ENCODE assay signal across 8 cellular contexts in genomic region chr2:74555610-74556103, GRCh38. TPM values are rescaled to one million over a fixed set of nuclear protein-coding genes. Genes with fewer than 3 reads are reported as not detected.
DNase-seq lines count a peak whose midpoint lies in the region; ATAC-seq, FAIRE-seq and TF ChIP-seq lines count a peak whose summit lies in the region.

No MANE protein-coding gene starts in this region.

- H3F3A ChIP-seq in SK-N-SH (replicated peaks; ENCODE audit: insufficient read depth), result peaks cover 20% of the 10 kb centered on the region

- TF ChIP-seq CTCF in SK-N-SH (IDR thresholded peaks at IDR 0.05), result no peak
- TF ChIP-seq CTCF in HepG2 (CRISPR knock-in tag; IDR thresholded peaks at IDR 0.05), result no peak

- no peak for TF ChIP-seq EP300 in SK-N-SH (IDR thresholded peaks at IDR 0.05; ENCODE audit: borderline replicate concordance in 1 of 2, low read depth in 1 of 2, low read length in 1 of 2)
- no peak for TF ChIP-seq EP300 in HepG2 (IDR thresholded peaks at IDR 0.05; ENCODE audit: low read depth in 2 of 2, low read length in 2 of 2)
- no peak for TF ChIP-seq EP300 in HepG2 (CRISPR knock-in tag; IDR thresholded peaks at IDR 0.05; ENCODE audit: borderline replicate concordance)

- peak overlapping the region; percentile 91; the same call in 1 of the 2 replicates for H3K9ac ChIP-seq in SK-N-SH
- H3K9ac ChIP-seq in HepG2 (ENCODE audit: insufficient read depth, low read depth, low read length), result no peak overlapping the region

- no peaks in the 10 kb centered on the region for H4K20me1 ChIP-seq in SK-N-SH (ENCODE audit: insufficient read depth)
- H4K20me1 ChIP-seq in HepG2 (ENCODE audit: insufficient read depth, low read length), result no peaks in the 10 kb centered on the region

- H3K4me2 ChIP-seq in SK-N-SH, result peak overlapping the region; percentile 98
- H3K4me2 ChIP-seq in HepG2 (ENCODE audit: low read depth, low read length), result no peak overlapping the region

- H3K27me3 ChIP-seq in SK-N-SH (ENCODE audit: insufficient read depth), result no peaks in the 10 kb centered on the region
- peaks cover 6 to 29% of the 10 kb centered on the region in 2 experiments; a peak in 3 of 5 replicates for H3K27me3 ChIP-seq in HepG2 (ENCODE audit: control insufficient read depth in 1 of 2, insufficient read depth in 2 of 2, low read length in 2 of 2)

- FAIRE-seq in HepG2 (lab: Jason Lieb, UNC), result no peak

- H3K36me3 Mint-ChIP-seq in activated naive CD8-positive, alpha-beta T cell treated with anti-CD3 and anti-CD28 coated beads, Interleukin-2, amount 10 ng/mL, durations not matched to agents 7 days and 5 days, result peaks cover 10% of the 10 kb centered on the region

- H3K4me1 Mint-ChIP-seq in activated naive CD8-positive, alpha-beta T cell treated with anti-CD3 and anti-CD28 coated beads, Interleukin-2, amount 10 ng/mL, durations not matched to agents 7 days and 5 days, result peaks cover 23% of the 10 kb centered on the region

- CTCF ChIA-PET in SK-N-SH (lab: Yijun Ruan, JAX), result interaction anchor here (1.2 to 1.3 kb wide), 2 partner anchors 9 to 32 kb away, joined by 5 to 8 read pairs; no protein-coding TSS in a partner anchor
- CTCF ChIA-PET in HepG2 (lab: Yijun Ruan, JAX; ENCODE audit: low intra/inter-chr PET ratio, low total read pairs), result no interaction called here

- peak overlapping the region; percentile 86 to 91; a peak in 3 of 4 replicates for H3K4me3 ChIP-seq in SK-N-SH (ENCODE audit: low read depth in 2 of 2, low read length in 1 of 2)
- H3K4me3 ChIP-seq in HepG2 (replicated peaks in 1 of 3; ENCODE audit: insufficient read depth in 1 of 3, low read depth in 2 of 3, low read length in 3 of 3), result no peak overlapping the region

- BruUV-seq in HepG2 (replicated peaks; lab: Mats Ljungman, UMichigan), result no TSS peak

- no peak for TF ChIP-seq POLR2A in HepG2 (IDR thresholded peaks at IDR 0.05; ENCODE audit: insufficient read depth in 1 of 2, low read depth in 2 of 2, low read length in 2 of 2)
- no peak for TF ChIP-seq POLR2A in erythroblast (IDR thresholded peaks at IDR 0.05; ENCODE audit: low read length)

- POLR2A ChIA-PET in SK-N-SH (lab: Yijun Ruan, JAX) (no interaction called here), HepG2 (lab: Yijun Ruan, JAX) (no interaction called here)
- POLR2A ChIA-PET in activated naive CD8-positive, alpha-beta T cell treated with anti-CD3 and anti-CD28 coated beads, Interleukin-2, amount 10 ng/mL, durations not matched to agents 7 days and 5 days (lab: Charles Lee), result interaction anchor here (0.8 to 1.7 kb wide), 7 partner anchors 11 to 98 kb away, joined by 3 to 7 read pairs (median 4); partner anchors contain the start of gene WBP1

- DNase-seq in SK-N-SH, result no peak
- DNase-seq in activated naive CD8-positive, alpha-beta T cell treated with anti-CD3 and anti-CD28 coated beads, Interleukin-2, amount 10 ng/mL, durations not matched to agents 7 days and 5 days, result no peak
- DNase-seq in HepG2 (ENCODE audit: low spot score), result no peak
- peak in 10 of 49 donors; percentile 12 to 38 (median 20) for DNase-seq in substantia nigra (lab: John Stamatoyannopoulos, UW)
- no peak for DNase-seq in erythroblast (lab: John Stamatoyannopoulos, UW)
- DNase-seq in NAMALWA (ENCODE audit: low spot score), result no peak

- H3K27ac ChIP-seq in SK-N-SH (ENCODE audit: low read depth in 2 of 2, low read length in 1 of 2), result no peak overlapping the region
- H3K27ac ChIP-seq in HepG2 (ENCODE audit: extremely low read length, insufficient read depth, low read length), result no peak overlapping the region
- H3K27ac ChIP-seq in substantia nigra (ENCODE audit: low read depth, low read length, poor library complexity, severe bottlenecking), result peak overlapping the region; percentile 69

- H3K4me1 ChIP-seq in SK-N-SH (ENCODE audit: control insufficient read depth in 1 of 2, insufficient read depth in 2 of 2, low read depth in 1 of 2, low read length in 1 of 2) (peaks cover 5 to 27% of the 10 kb centered on the region in 2 experiments; a peak in 1 of 4 replicates), HepG2 (ENCODE audit: insufficient read depth, low read length) (peaks cover 59% of the 10 kb centered on the region)

- peaks cover 52% of the 10 kb centered on the region for H3K79me2 ChIP-seq in SK-N-SH (ENCODE audit: insufficient read depth)
- no peaks in the 10 kb centered on the region for H3K79me2 ChIP-seq in HepG2 (ENCODE audit: insufficient read depth, low read length)

- no peak for TF ChIP-seq RAD21 in SK-N-SH (IDR thresholded peaks at IDR 0.05; ENCODE audit: low read length)
- no peak for TF ChIP-seq RAD21 in HepG2 (CRISPR knock-in tag; IDR thresholded peaks at IDR 0.05)

- ATAC-seq in SK-N-SH treated with all-trans-retinoic acid at 6 μM for 48 hours (no peak), HepG2 (peak; percentile 7), HG02759 (IDR thresholded peaks at IDR 0.05; ENCODE audit: unreplicated experiment) (no peak)
- ATAC-seq in activated naive CD8-positive, alpha-beta T cell treated with anti-CD3 and anti-CD28 coated beads, Interleukin-2, amount 10 ng/mL, durations not matched to agents 7 days and 5 days (ENCODE audit: low read depth), result no peak

- H3K4me3 Mint-ChIP-seq in activated naive CD8-positive, alpha-beta T cell treated with anti-CD3 and anti-CD28 coated beads, Interleukin-2, amount 10 ng/mL, durations not matched to agents 7 days and 5 days, result peak overlapping the region; percentile 95

- H2AFZ ChIP-seq in SK-N-SH (ENCODE audit: low read depth) (no peak overlapping the region), HepG2 (ENCODE audit: low read length) (no peak overlapping the region)

- peak overlapping the region; percentile 92 for H3K27ac Mint-ChIP-seq in activated naive CD8-positive, alpha-beta T cell treated with anti-CD3 and anti-CD28 coated beads, Interleukin-2, amount 10 ng/mL, durations not matched to agents 7 days and 5 days

- H3K36me3 ChIP-seq in SK-N-SH (replicated peaks in 1 of 2; ENCODE audit: control insufficient read depth in 1 of 2, insufficient read depth in 2 of 2, low read length in 1 of 2) (peaks cover 17 to 19% of the 10 kb centered on the region in 2 experiments), HepG2 (replicated peaks in 1 of 2; ENCODE audit: control insufficient read depth in 1 of 2, insufficient read depth in 2 of 2, low read length in 2 of 2) (no peaks in the 10 kb centered on the region)

- in situ Hi-C loops in HepG2 (cut with HindIII; ENCODE audit: extremely low pct_ligation_motif_present, low pct_unique_long_range_greater_than_20kb), result no loop called here

- H3K9me3 ChIP-seq in SK-N-SH (no peaks in the 10 kb centered on the region), HepG2 (ENCODE audit: low read length) (no peaks in the 10 kb centered on the region)

- intact Hi-C loops in HepG2 (cut with micrococcal nuclease; ENCODE audit: unreplicated experiment), result no loop called here

- H3K9me2 ChIP-seq in SK-N-SH, result no peaks in the 10 kb centered on the region

- peaks cover 10% of the 10 kb centered on the region for H3K27me3 Mint-ChIP-seq in activated naive CD8-positive, alpha-beta T cell treated with anti-CD3 and anti-CD28 coated beads, Interleukin-2, amount 10 ng/mL, durations not matched to agents 7 days and 5 days

- WGBS in SK-N-SH (ENCODE audit: low lambda C conversion rate), result 94% methylated on average over 15 of the region's 17 CpGs
- 46% methylated on average over 16 of the region's 17 CpGs for WGBS in HepG2 (ENCODE audit: low lambda C conversion rate)

- no peaks in the 10 kb centered on the region for H3K9me3 Mint-ChIP-seq in activated naive CD8-positive, alpha-beta T cell treated with anti-CD3 and anti-CD28 coated beads, Interleukin-2, amount 10 ng/mL, durations not matched to agents 7 days and 5 days

RNA-seq across cellular contexts. Expression of gene DOK1, which starts 1.1 kb away (rescaled TPM):
- 25.3 and 28.1 TPM in 2 replicates for polyA plus RNA-seq in SK-N-SH (2012; rRNA removed)
- 17.3 and 21.5 TPM in 2 replicates for polyA plus RNA-seq in SK-N-SH (2012; cell fraction: cytosol; rRNA removed)
- polyA plus RNA-seq in SK-N-SH (2012; cell fraction: nucleus; rRNA removed), result 34.7 and 50.7 TPM in 2 replicates
- 10 to 100 TPM; 37.7 to 38.3 TPM for total RNA-seq in activated naive CD8-positive, alpha-beta T cell treated with anti-CD3 and anti-CD28 coated beads, Interleukin-2, amount 10 ng/mL, durations not matched to agents 7 days and 5 days
- total RNA-seq in HepG2 (2016; rRNA removed; fragmentation: Illumina TruSeq; extraction: Trizol), result 0.53 and 0.66 TPM in 2 replicates
- 0.20 and 0.26 TPM in 2 replicates for total RNA-seq in HepG2 (2016; cell fraction: cytosol; rRNA removed; fragmentation: Illumina TruSeq; extraction: Trizol; ENCODE audit: low read depth)
- 0.73 and 0.74 TPM in 2 replicates for total RNA-seq in HepG2 (2016; cell fraction: insoluble cytoplasmic fraction; rRNA removed; fragmentation: Illumina TruSeq; extraction: Trizol)
- 0.46 and 0.79 TPM in 2 replicates for total RNA-seq in HepG2 (2016; cell fraction: membrane; rRNA removed; fragmentation: Illumina TruSeq; extraction: Trizol)
- total RNA-seq in HepG2 (2016; cell fraction: nucleus; rRNA removed; fragmentation: Illumina TruSeq; extraction: Trizol), result 0.34 and 0.87 TPM in 2 replicates
- 0.74 and 0.84 TPM in 2 replicates for polyA plus RNA-seq in HepG2 (2011; rRNA removed)
- polyA plus RNA-seq in HepG2 (2011; cell fraction: cytosol; rRNA removed), result 0.74 and 0.95 TPM in 2 replicates
- 0.97 and 1.7 TPM in 2 replicates for polyA plus RNA-seq in HepG2 (2011; cell fraction: nucleus; rRNA removed)
- 1.3 and 1.6 TPM in 2 replicates for polyA plus RNA-seq in HepG2 (2012)
- polyA plus RNA-seq in HepG2 (2016; cell fraction: cytosol; fragmentation: Illumina TruSeq; extraction: Trizol; ENCODE audit: low read depth), result 0.22 and 0.43 TPM in 2 replicates
- polyA plus RNA-seq in HepG2 (2016; cell fraction: insoluble cytoplasmic fraction; fragmentation: Illumina TruSeq; extraction: Trizol; ENCODE audit: low read depth), result 0.35 and 0.96 TPM in 2 replicates
- 0.50 and 0.79 TPM in 2 replicates for polyA plus RNA-seq in HepG2 (2016; cell fraction: membrane; fragmentation: Illumina TruSeq; extraction: Trizol; ENCODE audit: low read depth)
- polyA plus RNA-seq in HepG2 (2016; cell fraction: nucleus; fragmentation: Illumina TruSeq; extraction: Trizol; ENCODE audit: insufficient read depth, low read depth), result 0.36 and 0.63 TPM in 2 replicates
- polyA minus RNA-seq in HepG2 (2011; rRNA and poly(A)+ RNA removed; ENCODE audit: low replicate concordance), result 1.5 and 3.0 TPM in 2 replicates
- polyA minus RNA-seq in HepG2 (2011; cell fraction: cytosol; rRNA and poly(A)+ RNA removed), result 0.40 and 0.62 TPM in 2 replicates
- 0.64 and 1.4 TPM in 2 replicates for polyA minus RNA-seq in HepG2 (2011; cell fraction: nucleus; rRNA and poly(A)+ RNA removed)

RNA-seq across cellular contexts. Expression of gene LOXL3, which starts 1.9 kb away (rescaled TPM):
- polyA plus RNA-seq in SK-N-SH (2012; rRNA removed) (47.9 and 59.3 TPM in 2 replicates), HepG2 (2011; rRNA removed) (6.5 and 7.2 TPM in 2 replicates)
- polyA plus RNA-seq in SK-N-SH (2012; cell fraction: cytosol; rRNA removed), result 20.3 and 30.5 TPM in 2 replicates
- 140 and 159 TPM in 2 replicates for polyA plus RNA-seq in SK-N-SH (2012; cell fraction: nucleus; rRNA removed)
- total RNA-seq in activated naive CD8-positive, alpha-beta T cell treated with anti-CD3 and anti-CD28 coated beads, Interleukin-2, amount 10 ng/mL, durations not matched to agents 7 days and 5 days, result under 1 TPM; 0.42 to 0.62 TPM
- total RNA-seq in HepG2 (2016; rRNA removed; fragmentation: Illumina TruSeq; extraction: Trizol), result 0.39 and 0.55 TPM in 2 replicates
- total RNA-seq in HepG2 (2016; cell fraction: cytosol; rRNA removed; fragmentation: Illumina TruSeq; extraction: Trizol; ENCODE audit: low read depth), result not detected in 2 replicates
- total RNA-seq in HepG2 (2016; cell fraction: insoluble cytoplasmic fraction; rRNA removed; fragmentation: Illumina TruSeq; extraction: Trizol), result 0.36 and 0.82 TPM in 2 replicates
- total RNA-seq in HepG2 (2016; cell fraction: membrane; rRNA removed; fragmentation: Illumina TruSeq; extraction: Trizol), result 0.09 and 0.10 TPM in 2 replicates
- 0.60 and 0.84 TPM in 2 replicates for total RNA-seq in HepG2 (2016; cell fraction: nucleus; rRNA removed; fragmentation: Illumina TruSeq; extraction: Trizol)
- 6.0 and 6.6 TPM in 2 replicates for polyA plus RNA-seq in HepG2 (2011; cell fraction: cytosol; rRNA removed)
- polyA plus RNA-seq in HepG2 (2011; cell fraction: nucleus; rRNA removed), result 9.6 and 11.7 TPM in 2 replicates
- 4.3 and 13.1 TPM in 2 replicates for polyA plus RNA-seq in HepG2 (2012)
- 0.19 TPM in 1 of 2 replicates, not detected in the other for polyA plus RNA-seq in HepG2 (2016; cell fraction: cytosol; fragmentation: Illumina TruSeq; extraction: Trizol; ENCODE audit: low read depth)
- 0.13 and 0.20 TPM in 2 replicates for polyA plus RNA-seq in HepG2 (2016; cell fraction: insoluble cytoplasmic fraction; fragmentation: Illumina TruSeq; extraction: Trizol; ENCODE audit: low read depth)
- polyA plus RNA-seq in HepG2 (2016; cell fraction: membrane; fragmentation: Illumina TruSeq; extraction: Trizol; ENCODE audit: low read depth), result 0.07 and 0.14 TPM in 2 replicates
- polyA plus RNA-seq in HepG2 (2016; cell fraction: nucleus; fragmentation: Illumina TruSeq; extraction: Trizol; ENCODE audit: insufficient read depth, low read depth), result 1.2 and 1.6 TPM in 2 replicates
- polyA minus RNA-seq in HepG2 (2011; rRNA and poly(A)+ RNA removed; ENCODE audit: low replicate concordance), result 0.72 and 6.0 TPM in 2 replicates
- polyA minus RNA-seq in HepG2 (2011; cell fraction: cytosol; rRNA and poly(A)+ RNA removed), result 1.9 and 5.7 TPM in 2 replicates
- 4.0 TPM in 2 replicates for polyA minus RNA-seq in HepG2 (2011; cell fraction: nucleus; rRNA and poly(A)+ RNA removed)

RNA-seq across cellular contexts. Expression of gene HTRA2, which starts 25.9 kb away (rescaled TPM):
- polyA plus RNA-seq in SK-N-SH (2012; rRNA removed), result 55.7 and 60.4 TPM in 2 replicates
- polyA plus RNA-seq in SK-N-SH (2012; cell fraction: cytosol; rRNA removed), result 30.4 and 45.8 TPM in 2 replicates
- 55.7 and 62.3 TPM in 2 replicates for polyA plus RNA-seq in SK-N-SH (2012; cell fraction: nucleus; rRNA removed)
- total RNA-seq in activated naive CD8-positive, alpha-beta T cell treated with anti-CD3 and anti-CD28 coated beads, Interleukin-2, amount 10 ng/mL, durations not matched to agents 7 days and 5 days, result 10 to 100 TPM; 46.6 to 47.4 TPM
- total RNA-seq in HepG2 (2016; rRNA removed; fragmentation: Illumina TruSeq; extraction: Trizol), result 37.0 and 47.7 TPM in 2 replicates
- total RNA-seq in HepG2 (2016; cell fraction: cytosol; rRNA removed; fragmentation: Illumina TruSeq; extraction: Trizol; ENCODE audit: low read depth), result 13.0 and 16.0 TPM in 2 replicates
- 32.1 and 51.7 TPM in 2 replicates for total RNA-seq in HepG2 (2016; cell fraction: insoluble cytoplasmic fraction; rRNA removed; fragmentation: Illumina TruSeq; extraction: Trizol)
- total RNA-seq in HepG2 (2016; cell fraction: membrane; rRNA removed; fragmentation: Illumina TruSeq; extraction: Trizol), result 24.9 and 25.2 TPM in 2 replicates
- 34.3 and 38.8 TPM in 2 replicates for total RNA-seq in HepG2 (2016; cell fraction: nucleus; rRNA removed; fragmentation: Illumina TruSeq; extraction: Trizol)
- 50.3 and 56.1 TPM in 2 replicates for polyA plus RNA-seq in HepG2 (2011; rRNA removed)
- 53.8 and 61.4 TPM in 2 replicates for polyA plus RNA-seq in HepG2 (2011; cell fraction: cytosol; rRNA removed)
- 92.9 and 109 TPM in 2 replicates for polyA plus RNA-seq in HepG2 (2011; cell fraction: nucleus; rRNA removed)
- polyA plus RNA-seq in HepG2 (2012), result 40.6 and 45.3 TPM in 2 replicates
- polyA plus RNA-seq in HepG2 (2016; cell fraction: cytosol; fragmentation: Illumina TruSeq; extraction: Trizol; ENCODE audit: low read depth), result 12.6 and 14.4 TPM in 2 replicates
- polyA plus RNA-seq in HepG2 (2016; cell fraction: insoluble cytoplasmic fraction; fragmentation: Illumina TruSeq; extraction: Trizol; ENCODE audit: low read depth), result 35.6 and 37.4 TPM in 2 replicates
- polyA plus RNA-seq in HepG2 (2016; cell fraction: membrane; fragmentation: Illumina TruSeq; extraction: Trizol; ENCODE audit: low read depth), result 20.3 and 20.9 TPM in 2 replicates
- polyA plus RNA-seq in HepG2 (2016; cell fraction: nucleus; fragmentation: Illumina TruSeq; extraction: Trizol; ENCODE audit: insufficient read depth, low read depth), result 59.5 and 59.8 TPM in 2 replicates
- polyA minus RNA-seq in HepG2 (2011; rRNA and poly(A)+ RNA removed; ENCODE audit: low replicate concordance), result 72.4 and 106 TPM in 2 replicates
- 20.8 and 28.5 TPM in 2 replicates for polyA minus RNA-seq in HepG2 (2011; cell fraction: cytosol; rRNA and poly(A)+ RNA removed)
- 35.9 and 51.6 TPM in 2 replicates for polyA minus RNA-seq in HepG2 (2011; cell fraction: nucleus; rRNA and poly(A)+ RNA removed)

RNA-seq across cellular contexts. Expression of gene AUP1, which starts 26.2 kb away (rescaled TPM):
- polyA plus RNA-seq in SK-N-SH (2012; rRNA removed), result 118 and 151 TPM in 2 replicates
- polyA plus RNA-seq in SK-N-SH (2012; cell fraction: cytosol; rRNA removed), result 54.6 and 78.6 TPM in 2 replicates
- polyA plus RNA-seq in SK-N-SH (2012; cell fraction: nucleus; rRNA removed), result 643 and 686 TPM in 2 replicates
- 100 to 1,000 TPM; 126 to 127 TPM for total RNA-seq in activated naive CD8-positive, alpha-beta T cell treated with anti-CD3 and anti-CD28 coated beads, Interleukin-2, amount 10 ng/mL, durations not matched to agents 7 days and 5 days
- total RNA-seq in HepG2 (2016; rRNA removed; fragmentation: Illumina TruSeq; extraction: Trizol), result 67.0 and 174 TPM in 2 replicates
- total RNA-seq in HepG2 (2016; cell fraction: cytosol; rRNA removed; fragmentation: Illumina TruSeq; extraction: Trizol; ENCODE audit: low read depth), result 95.5 and 114 TPM in 2 replicates
- total RNA-seq in HepG2 (2016; cell fraction: insoluble cytoplasmic fraction; rRNA removed; fragmentation: Illumina TruSeq; extraction: Trizol), result 65.6 and 181 TPM in 2 replicates
- 120 and 144 TPM in 2 replicates for total RNA-seq in HepG2 (2016; cell fraction: membrane; rRNA removed; fragmentation: Illumina TruSeq; extraction: Trizol)
- total RNA-seq in HepG2 (2016; cell fraction: nucleus; rRNA removed; fragmentation: Illumina TruSeq; extraction: Trizol), result 197 and 227 TPM in 2 replicates
- polyA plus RNA-seq in HepG2 (2011; rRNA removed), result 267 and 291 TPM in 2 replicates
- polyA plus RNA-seq in HepG2 (2011; cell fraction: cytosol; rRNA removed), result 214 and 249 TPM in 2 replicates
- 1,050 and 1,263 TPM in 2 replicates for polyA plus RNA-seq in HepG2 (2011; cell fraction: nucleus; rRNA removed)
- polyA plus RNA-seq in HepG2 (2012), result 138 and 140 TPM in 2 replicates
- polyA plus RNA-seq in HepG2 (2016; cell fraction: cytosol; fragmentation: Illumina TruSeq; extraction: Trizol; ENCODE audit: low read depth), result 118 and 134 TPM in 2 replicates
- 70.3 and 84.7 TPM in 2 replicates for polyA plus RNA-seq in HepG2 (2016; cell fraction: insoluble cytoplasmic fraction; fragmentation: Illumina TruSeq; extraction: Trizol; ENCODE audit: low read depth)
- polyA plus RNA-seq in HepG2 (2016; cell fraction: membrane; fragmentation: Illumina TruSeq; extraction: Trizol; ENCODE audit: low read depth), result 127 and 139 TPM in 2 replicates
- polyA plus RNA-seq in HepG2 (2016; cell fraction: nucleus; fragmentation: Illumina TruSeq; extraction: Trizol; ENCODE audit: insufficient read depth, low read depth), result 543 and 555 TPM in 2 replicates
- polyA minus RNA-seq in HepG2 (2011; rRNA and poly(A)+ RNA removed; ENCODE audit: low replicate concordance), result 211 and 273 TPM in 2 replicates
- 79.8 and 82.9 TPM in 2 replicates for polyA minus RNA-seq in HepG2 (2011; cell fraction: cytosol; rRNA and poly(A)+ RNA removed)
- 199 and 204 TPM in 2 replicates for polyA minus RNA-seq in HepG2 (2011; cell fraction: nucleus; rRNA and poly(A)+ RNA removed)

RNA-seq across cellular contexts. Expression of gene DQX1, which starts 29.6 kb away (rescaled TPM):
- polyA plus RNA-seq in SK-N-SH (2012; rRNA removed) (1.6 and 1.8 TPM in 2 replicates), HepG2 (2011; rRNA removed) (72.9 and 89.8 TPM in 2 replicates)
- polyA plus RNA-seq in SK-N-SH (2012; cell fraction: cytosol; rRNA removed), result 0.26 and 0.31 TPM in 2 replicates
- polyA plus RNA-seq in SK-N-SH (2012; cell fraction: nucleus; rRNA removed), result 13.2 and 13.8 TPM in 2 replicates
- total RNA-seq in activated naive CD8-positive, alpha-beta T cell treated with anti-CD3 and anti-CD28 coated beads, Interleukin-2, amount 10 ng/mL, durations not matched to agents 7 days and 5 days, result under 1 TPM; 0.20 to 0.39 TPM
- 23.9 and 27.6 TPM in 2 replicates for total RNA-seq in HepG2 (2016; rRNA removed; fragmentation: Illumina TruSeq; extraction: Trizol)
- 2.6 and 3.3 TPM in 2 replicates for total RNA-seq in HepG2 (2016; cell fraction: cytosol; rRNA removed; fragmentation: Illumina TruSeq; extraction: Trizol; ENCODE audit: low read depth)
- 22.2 and 26.8 TPM in 2 replicates for total RNA-seq in HepG2 (2016; cell fraction: insoluble cytoplasmic fraction; rRNA removed; fragmentation: Illumina TruSeq; extraction: Trizol)
- 5.5 and 6.0 TPM in 2 replicates for total RNA-seq in HepG2 (2016; cell fraction: membrane; rRNA removed; fragmentation: Illumina TruSeq; extraction: Trizol)
- total RNA-seq in HepG2 (2016; cell fraction: nucleus; rRNA removed; fragmentation: Illumina TruSeq; extraction: Trizol), result 33.6 and 38.9 TPM in 2 replicates
- polyA plus RNA-seq in HepG2 (2011; cell fraction: cytosol; rRNA removed), result 26.2 and 34.1 TPM in 2 replicates
- 328 and 444 TPM in 2 replicates for polyA plus RNA-seq in HepG2 (2011; cell fraction: nucleus; rRNA removed)
- 18.7 and 45.3 TPM in 2 replicates for polyA plus RNA-seq in HepG2 (2012)
- 1.8 and 2.4 TPM in 2 replicates for polyA plus RNA-seq in HepG2 (2016; cell fraction: cytosol; fragmentation: Illumina TruSeq; extraction: Trizol; ENCODE audit: low read depth)
- polyA plus RNA-seq in HepG2 (2016; cell fraction: insoluble cytoplasmic fraction; fragmentation: Illumina TruSeq; extraction: Trizol; ENCODE audit: low read depth), result 24.5 and 26.6 TPM in 2 replicates
- polyA plus RNA-seq in HepG2 (2016; cell fraction: membrane; fragmentation: Illumina TruSeq; extraction: Trizol; ENCODE audit: low read depth), result 3.1 and 3.3 TPM in 2 replicates
- polyA plus RNA-seq in HepG2 (2016; cell fraction: nucleus; fragmentation: Illumina TruSeq; extraction: Trizol; ENCODE audit: insufficient read depth, low read depth), result 74.4 and 79.7 TPM in 2 replicates
- 0.37 and 58.7 TPM in 2 replicates for polyA minus RNA-seq in HepG2 (2011; rRNA and poly(A)+ RNA removed; ENCODE audit: low replicate concordance)
- polyA minus RNA-seq in HepG2 (2011; cell fraction: cytosol; rRNA and poly(A)+ RNA removed), result 15.7 and 18.8 TPM in 2 replicates
- 68.4 and 72.2 TPM in 2 replicates for polyA minus RNA-seq in HepG2 (2011; cell fraction: nucleus; rRNA and poly(A)+ RNA removed)

Comparison
In these comparisons a context has a peak if more than half of its experiments do, and no peak if none do; other contexts are left out.
1. H3K4me3 ChIP-seq: peak in SK-N-SH (2 of 2); none in HepG2 (0 of 3).
2. RNA of gene DOK1, which starts 1.1 kb away (total RNA-seq): 37.7 to 38.3 TPM in activated naive CD8-positive, alpha-beta T cell treated with anti-CD3 and anti-CD28 coated beads, Interleukin-2, amount 10 ng/mL, durations not matched to agents 7 days and 5 days; 0.20 to 0.87 TPM in HepG2; every median in the first group is over 10 times any median in the second.